In the genomic region with DNA sequence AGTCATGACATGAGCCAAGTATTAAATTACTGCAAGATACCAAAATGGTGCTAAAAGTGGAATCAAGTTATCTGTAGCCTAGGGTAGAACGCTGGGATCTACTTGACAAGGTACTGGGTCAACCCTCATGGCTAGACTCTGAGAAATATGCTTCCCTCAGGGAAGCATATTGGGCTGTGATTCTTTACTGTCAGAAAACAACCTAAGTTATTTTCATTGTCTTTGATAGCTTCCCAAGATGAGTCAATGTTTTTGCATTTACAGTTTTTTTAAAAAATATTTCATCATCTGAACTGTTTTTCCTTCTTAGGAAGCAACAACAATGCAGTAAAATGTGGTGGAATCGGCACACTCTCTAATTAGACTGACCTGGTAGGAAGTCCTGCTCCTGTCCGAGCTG, we compare ENCODE assay signal across 27 cellular contexts.
DNase-seq lines count a peak whose midpoint lies in the region; TF ChIP-seq lines count a peak whose summit lies in the region.
"Had no signal": no experiment of that assay in that cellular context is flagged by ENCODE, and none has a peak within 500 bp of the region (broad histone marks: within the 10 kb centered on the region; RNA-seq: fewer than 3 reads in every experiment).

No MANE protein-coding gene starts in this region.

- TF ChIP-seq POLR2A in adrenal gland (IDR thresholded peaks at IDR 0.05) = no peak

- peaks cover 0 to 4% of the 10 kb centered on the region in 2 donors for H3K36me3 ChIP-seq in adrenal gland (replicated peaks in 1 of 2)

- no peaks in the 10 kb centered on the region for H3K27me3 ChIP-seq in adrenal gland
- H3K27me3 ChIP-seq: spleen, upper lobe of right lung had no signal

- no peaks in the 10 kb centered on the region for H3K9me3 ChIP-seq in adrenal gland (replicated peaks in 1 of 3)
- H3K9me3 ChIP-seq: Caco-2, spleen, upper lobe of right lung had no signal

- H3K4me1 ChIP-seq in adrenal gland (replicated peaks in 1 of 2) = peaks cover 0 to 7% of the 10 kb centered on the region in 2 donors
- H3K4me1 ChIP-seq: Caco-2, spleen had no signal

- H3K27ac ChIP-seq in adrenal gland (no peak overlapping the region), coronary artery (no peak overlapping the region)
- H3K27ac ChIP-seq: spleen, upper lobe of right lung had no signal

- TF ChIP-seq CTCF in choroid plexus epithelial cell (conservative IDR thresholded peaks at IDR 0.05; ENCODE audit: low read depth, low read length) = no peak
- no peak for TF ChIP-seq CTCF in adrenal gland (IDR thresholded peaks at IDR 0.05)
- no peak for TF ChIP-seq CTCF in coronary artery (IDR thresholded peaks at IDR 0.05)

- H3K4me3 ChIP-seq in choroid plexus epithelial cell (ENCODE audit: low read depth, low read length) (no peak overlapping the region), adrenal gland (no peak overlapping the region), coronary artery (no peak overlapping the region)
- H3K4me3 ChIP-seq: spleen, upper lobe of right lung had no signal

- WGBS in adrenal gland, 4 donors = 74 to 80% (median 78%) methylated on average over 3 of the region's 3 CpGs

- intact Hi-C loops in adrenal gland (cut with DNase I) = no loop called here

- DNase-seq in AG08395 (ENCODE audit: low spot score) (peak; percentile 60), GM04504 (ENCODE audit: low read depth) (peak; percentile 55), choroid plexus epithelial cell (ENCODE audit: low read depth) (peak; percentile 47), iris pigment epithelial cell (ENCODE audit: low read depth) (peak; percentile 55), Kasumi-1 (lab: John Stamatoyannopoulos, UW) (no peak), adrenal gland (no peak), coronary artery (ENCODE audit: low spot score) (no peak)
- no peak for DNase-seq in activated CD4-positive, alpha-beta T cell treated with anti-CD3 and anti-CD28 coated beads, Interleukin-2, amount 50 U/mL, for 4 hours
- DNase-seq: activated CD4-positive, alpha-beta T cell treated with anti-CD3 and anti-CD28 coated beads for 48 hours; activated naive CD4-positive, alpha-beta T cell treated with anti-CD3 and anti-CD28 coated beads, Interleukin-2, amount 10 ng/mL, durations not matched to agents 7 days and 5 days; activated T-cell treated with anti-CD3 and anti-CD28 coated beads, Interleukin-2, amount 50 U/mL, for 72 hours; C1 segment of cervical spinal cord; Caco-2; DND-41; effector CD4-positive, alpha-beta T cell; H9; mesenchymal stem cell; naive thymus-derived CD4-positive, alpha-beta T cell; NCI-H1092; NCI-H187 treated with DMSO at 0.1 percent for 48 hours; NCI-H226; NCI-H748 treated with DMSO at 0.1 percent for 48 hours; nucleus accumbens; spleen; stimulated activated CD4-positive, alpha-beta T cell treated with anti-CD3 and anti-CD28 coated beads, Interleukin-2, amount 100 ng/mL, for 48 hours; substantia nigra; upper lobe of right lung had no signal

Comparison
In these comparisons a context has a peak if more than half of its experiments do, and no peak if none do; other contexts are left out.
1. DNase-seq: peak in AG08395 (single experiment), GM04504 (single experiment), choroid plexus epithelial cell (single experiment) and iris pigment epithelial cell (single experiment); none in Kasumi-1 (0 of 2), activated CD4-positive, alpha-beta T cell treated with anti-CD3 and anti-CD28 coated beads, Interleukin-2, amount 50 U/mL, for 4 hours (0 of 2), adrenal gland (0 of 7) and coronary artery (single experiment).